18 cellular contexts compared by ENCODE assay signal in the genomic region with DNA sequence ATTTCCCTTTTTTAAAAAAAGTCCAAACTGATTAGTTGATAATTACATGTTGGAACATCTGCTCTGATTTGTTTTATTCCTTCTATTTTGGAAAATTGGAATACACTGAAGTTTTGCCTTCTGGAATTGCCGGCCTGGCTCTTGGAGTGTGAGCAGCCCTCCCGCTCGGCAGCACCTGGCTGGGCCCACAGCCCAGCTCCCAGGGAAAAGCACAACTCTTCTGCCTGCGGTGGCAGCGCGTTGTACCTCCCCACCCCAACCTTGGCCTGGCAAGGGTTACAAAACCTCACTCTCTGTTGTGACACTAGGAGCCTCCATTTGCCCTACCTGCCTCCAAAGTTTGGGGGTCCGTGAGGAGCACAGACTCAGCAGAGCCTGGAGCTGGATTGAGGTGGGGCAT.
"Had no signal": no experiment of that assay in that cellular context is flagged by ENCODE, and none has a peak within 500 bp of the region (broad histone marks: within the 10 kb centered on the region; RNA-seq: fewer than 3 reads in every experiment).

No MANE protein-coding gene starts in this region.

- H3K4me1 ChIP-seq: Peyer's patch, SJSA1 had no signal

- H3K4me2 ChIP-seq: PC-9 had no signal

- H3K9me3 ChIP-seq: Peyer's patch, SJSA1 had no signal

- H3K27ac ChIP-seq: HL-60, PC-9, Peyer's patch, SJSA1, SK-N-MC had no signal

- H2AFZ ChIP-seq: PC-9 had no signal

- H3K4me3 ChIP-seq: PC-9, Peyer's patch, SJSA1, SK-N-MC had no signal

- H3K27me3 ChIP-seq: Peyer's patch, SJSA1 had no signal

- H3K36me3 ChIP-seq: Peyer's patch, SJSA1 had no signal

- DNase-seq: KBM-7, MV-4-11, NCI-H1048, NCI-H1105, NCI-H1436 treated with DMSO at 0.1 percent for 48 hours, NCI-H187, NCI-H2029, NCI-H2081 treated with DMSO at 0.1 percent for 48 hours, NCI-H226, NCI-H524 treated with DMSO at 0.1 percent for 48 hours, NCI-H774, PC-9, Peyer's patch, Right ventricle myocardium superior, SIG-M5 had no signal
